Comparison of ENCODE assay signal across 12 cellular contexts in genomic region chr11:60377737-60378136, GRCh38. TPM values are rescaled to one million over a fixed set of nuclear protein-coding genes. Genes with fewer than 3 reads are reported as not detected.
DNase-seq lines count a peak whose midpoint lies in the region; ATAC-seq, FAIRE-seq and TF ChIP-seq lines count a peak whose summit lies in the region.
"Had no signal": no experiment of that assay in that cellular context is flagged by ENCODE, and none has a peak within 500 bp of the region (broad histone marks: within the 10 kb centered on the region; RNA-seq: fewer than 3 reads in every experiment).

No MANE protein-coding gene starts in this region.

- H3K4me3 Mint-ChIP-seq in osteocyte (ENCODE audit: unreplicated experiment) (no peak overlapping the region), immature natural killer cell (no peak overlapping the region)
- H3K4me3 Mint-ChIP-seq: nephron had no signal

- no peaks in the 10 kb centered on the region for H3K79me2 ChIP-seq in SK-N-SH (ENCODE audit: insufficient read depth)

- TF ChIP-seq POLR2A in adrenal gland (IDR thresholded peaks at IDR 0.05) (no peak), H54 (IDR thresholded peaks at IDR 0.05; ENCODE audit: low read depth, low read length) (no peak)

- intact Hi-C loops in adrenal gland (cut with DNase I) (no loop called here), pancreas (cut with DNase I) (no loop called here)

- H3K36me3 Mint-ChIP-seq in osteocyte (ENCODE audit: unreplicated experiment) (no peaks in the 10 kb centered on the region), immature natural killer cell (no peaks in the 10 kb centered on the region)

- 55 to 73% (median 60%) methylated on average over 2 of the region's 2 CpGs for WGBS in adrenal gland, 4 donors
- 76 to 95% methylated on average over 2 of the region's 2 CpGs for WGBS in pancreas, 2 donors
- 17% methylated on average over 2 of the region's 2 CpGs for WGBS in SK-N-SH (ENCODE audit: low lambda C conversion rate)

- no peaks in the 10 kb centered on the region for H4K20me1 ChIP-seq in SK-N-SH (ENCODE audit: insufficient read depth)

- H3F3A ChIP-seq in SK-N-SH (replicated peaks; ENCODE audit: insufficient read depth), result no peaks in the 10 kb centered on the region

- H3K4me2 ChIP-seq in SK-N-SH, result no peak overlapping the region

- H3K27ac ChIP-seq in adrenal gland (peak overlapping the region in 3 of 5 donors; percentile 17 to 76 (median 70)), pancreas (peak overlapping the region in 2 of 4 donors; percentile 22 to 46), SK-N-SH (ENCODE audit: low read depth in 2 of 2, low read length in 1 of 2) (no peak overlapping the region)
- H3K27ac ChIP-seq: epithelial cell of prostate had no signal

- H3K4me1 Mint-ChIP-seq in osteocyte (ENCODE audit: unreplicated experiment) (no peaks in the 10 kb centered on the region), immature natural killer cell (peaks cover 3 to 11% of the 10 kb centered on the region in 2 donors)

- ATAC-seq in GM18502 (IDR thresholded peaks at IDR 0.05; ENCODE audit: poor library complexity, unreplicated experiment), result peak; percentile 38
- ATAC-seq in HG02981 (IDR thresholded peaks at IDR 0.05; ENCODE audit: unreplicated experiment), result peak; percentile 41
- ATAC-seq in pancreas, result peak in 3 of 4 donors; percentile 32 to 73 (median 70)

- no peak overlapping the region for H2AFZ ChIP-seq in SK-N-SH (ENCODE audit: low read depth)

- FAIRE-seq in pancreas (lab: Jason Lieb, UNC), result no peak
- FAIRE-seq in H54 (lab: Jason Lieb, UNC), result no peak

- H3K27me3 ChIP-seq in adrenal gland (no peaks in the 10 kb centered on the region), pancreas (no peaks in the 10 kb centered on the region), SK-N-SH (ENCODE audit: insufficient read depth) (no peaks in the 10 kb centered on the region; the same call in 1 of the 2 replicates)

- no peaks in the 10 kb centered on the region for H3K9me2 ChIP-seq in SK-N-SH

- TF ChIP-seq EP300 in SK-N-SH (IDR thresholded peaks at IDR 0.05; ENCODE audit: borderline replicate concordance in 1 of 2, low read depth in 1 of 2, low read length in 1 of 2), result no peak

- H3K27ac Mint-ChIP-seq in osteocyte (ENCODE audit: unreplicated experiment) (no peak overlapping the region), immature natural killer cell (peak overlapping the region in 1 of 6 donors; percentile 54)
- H3K27ac Mint-ChIP-seq: nephron had no signal

- peak; percentile 33 to 79 (median 66) for DNase-seq in adrenal gland
- DNase-seq in pancreas, result peak in 1 of 6 donors; percentile 65
- no peak for DNase-seq in SK-N-SH
- no peak for DNase-seq in osteocyte (ENCODE audit: extremely low spot score, unreplicated experiment)
- DNase-seq in H54 (ENCODE audit: insufficient read length, low spot score), result no peak
- DNase-seq in immature natural killer cell, result no peak
- DNase-seq: activated T-cell treated with anti-CD3 and anti-CD28 coated beads, Interleukin-2, amount 50 U/mL, for 48 hours; stimulated activated naive CD4-positive, alpha-beta T cell had no signal

- no peak overlapping the region for H3K9ac ChIP-seq in SK-N-SH

- H3K9me3 ChIP-seq in adrenal gland (replicated peaks in 1 of 3) (no peaks in the 10 kb centered on the region), pancreas (no peaks in the 10 kb centered on the region), SK-N-SH (no peaks in the 10 kb centered on the region)

- H3K4me1 ChIP-seq in adrenal gland (replicated peaks in 1 of 2), result no peaks in the 10 kb centered on the region
- H3K4me1 ChIP-seq in pancreas, result no peaks in the 10 kb centered on the region
- H3K4me1 ChIP-seq in SK-N-SH (ENCODE audit: control insufficient read depth in 1 of 2, insufficient read depth in 2 of 2, low read depth in 1 of 2, low read length in 1 of 2), result no peaks in the 10 kb centered on the region

- no peaks in the 10 kb centered on the region for H3K36me3 ChIP-seq in adrenal gland (replicated peaks in 1 of 2)
- H3K36me3 ChIP-seq in pancreas, result no peaks in the 10 kb centered on the region
- H3K36me3 ChIP-seq in SK-N-SH (replicated peaks in 1 of 2; ENCODE audit: control insufficient read depth in 1 of 2, insufficient read depth in 2 of 2, low read length in 1 of 2), result no peaks in the 10 kb centered on the region

- no peak for TF ChIP-seq RAD21 in SK-N-SH (IDR thresholded peaks at IDR 0.05; ENCODE audit: low read length)

- POLR2A ChIA-PET in SK-N-SH (lab: Yijun Ruan, JAX), result no interaction called here

- no peak overlapping the region for H3K4me3 ChIP-seq in adrenal gland
- H3K4me3 ChIP-seq in pancreas, result no peak overlapping the region
- H3K4me3 ChIP-seq in SK-N-SH (ENCODE audit: low read depth in 2 of 2, low read length in 1 of 2), result no peak overlapping the region

- H3K9me3 Mint-ChIP-seq in osteocyte (ENCODE audit: unreplicated experiment) (no peaks in the 10 kb centered on the region), immature natural killer cell (no peaks in the 10 kb centered on the region)
- H3K9me3 Mint-ChIP-seq: nephron had no signal

- TF ChIP-seq CTCF in adrenal gland (IDR thresholded peaks at IDR 0.05) (no peak), pancreas (IDR thresholded peaks at IDR 0.05) (no peak), SK-N-SH (IDR thresholded peaks at IDR 0.05) (no peak), osteocyte (IDR thresholded peaks at IDR 0.05) (no peak)

- H3K27me3 Mint-ChIP-seq in osteocyte (ENCODE audit: unreplicated experiment) (peaks cover 54% of the 10 kb centered on the region), immature natural killer cell (ENCODE audit: low read depth in 3 of 3) (peaks cover 0 to 9% (median 5%) of the 10 kb centered on the region in 3 donors)

- CTCF ChIA-PET in SK-N-SH (lab: Yijun Ruan, JAX), result no interaction called here

TF ChIP-seq in SK-N-SH, 30 proteins besides CTCF, POLR2A, EP300 and RAD21:
- TF ChIP-seq GABPA (IDR thresholded peaks at IDR 0.05; ENCODE audit: low read depth) (no peak), MXI1 (IDR thresholded peaks at IDR 0.05; ENCODE audit: low read depth, low read length) (no peak)

RNA-seq across cellular contexts. Expression of gene MS4A7, which starts 0.6 kb away (rescaled TPM):
- 100 to 1,000 TPM in 1 of 8 donors, 10 to 100 TPM in 7; 53.4 to 131 (median 74.7) TPM for total RNA-seq in adrenal gland
- polyA plus RNA-seq in adrenal gland, result 10 to 100 TPM; 17.5 to 38.1 (median 18.9) TPM
- 10 to 100 TPM in 3 of 6 donors, 1 to 10 TPM in 3; 1.4 to 26.2 (median 7.3) TPM for total RNA-seq in pancreas
- 1 to 10 TPM; 1.9 to 2.2 TPM for polyA plus RNA-seq in pancreas
- not detected in 2 replicates for polyA plus RNA-seq in SK-N-SH (2012; rRNA removed)
- not detected in 2 replicates for polyA plus RNA-seq in SK-N-SH (2012; cell fraction: cytosol; rRNA removed)
- not detected in 2 replicates for polyA plus RNA-seq in SK-N-SH (2012; cell fraction: nucleus; rRNA removed)
- not detected in 2 replicates for total RNA-seq in osteocyte
- polyA plus RNA-seq in immature natural killer cell, result 1 to 10 TPM; 1.0 to 7.1 (median 2.6) TPM

RNA-seq across cellular contexts. Expression of gene MS4A14, which starts 18.5 kb away (rescaled TPM):
- total RNA-seq in adrenal gland (1 to 10 TPM in 7 of 8 donors, under 1 TPM in 1; 0.61 to 4.4 (median 2.1) TPM), pancreas (1 to 10 TPM in 1 of 6 donors, under 1 TPM in 5; 0.04 to 1.8 (median 0.31) TPM), osteocyte (not detected in 2 replicates)
- polyA plus RNA-seq in adrenal gland (1 to 10 TPM; 1.5 to 6.0 (median 4.9) TPM), pancreas (under 1 TPM; 0.19 to 0.30 TPM), SK-N-SH (2012; rRNA removed) (not detected in 2 replicates), immature natural killer cell (not detected)
- polyA plus RNA-seq in SK-N-SH (2012; cell fraction: cytosol; rRNA removed), result not detected in 2 replicates
- not detected in 2 replicates for polyA plus RNA-seq in SK-N-SH (2012; cell fraction: nucleus; rRNA removed)

RNA-seq across cellular contexts. Expression of gene MS4A6E, which starts 50.7 kb away (rescaled TPM):
- not detected for total RNA-seq in adrenal gland
- 10 to 100 TPM in 1 of 3 donors, not detected in 2; 11.2 TPM for polyA plus RNA-seq in adrenal gland
- total RNA-seq in pancreas, result not detected
- polyA plus RNA-seq in pancreas, result not detected
- not detected in 2 replicates for polyA plus RNA-seq in SK-N-SH (2012; rRNA removed)
- polyA plus RNA-seq in SK-N-SH (2012; cell fraction: cytosol; rRNA removed), result not detected in 2 replicates
- not detected in 2 replicates for polyA plus RNA-seq in SK-N-SH (2012; cell fraction: nucleus; rRNA removed)
- total RNA-seq in osteocyte, result not detected in 2 replicates
- not detected for polyA plus RNA-seq in immature natural killer cell

RNA-seq across cellular contexts. Expression of gene MS4A5, which starts 51.6 kb away (rescaled TPM):
- not detected for total RNA-seq in adrenal gland
- not detected for polyA plus RNA-seq in adrenal gland
- total RNA-seq in pancreas, result not detected
- not detected for polyA plus RNA-seq in pancreas
- not detected in 2 replicates for polyA plus RNA-seq in SK-N-SH (2012; rRNA removed)
- not detected in 2 replicates for polyA plus RNA-seq in SK-N-SH (2012; cell fraction: cytosol; rRNA removed)
- not detected in 2 replicates for polyA plus RNA-seq in SK-N-SH (2012; cell fraction: nucleus; rRNA removed)
- total RNA-seq in osteocyte, result not detected in 2 replicates
- polyA plus RNA-seq in immature natural killer cell, result not detected

Comparison
In these comparisons a context has a peak if more than half of its experiments do, and no peak if none do; other contexts are left out.
1. DNase-seq: peak in adrenal gland (7 of 7); none in SK-N-SH (single experiment), osteocyte (single experiment), H54 (single experiment) and immature natural killer cell (0 of 3).
2. H3K27ac ChIP-seq: peak in adrenal gland (3 of 5); none in SK-N-SH (0 of 2).
3. Peak in every context shown above with its lines, with median percentiles within 50 percentile points of each other: ATAC-seq.